ENCODE assay signal across 5 cellular contexts in the genomic region with DNA sequence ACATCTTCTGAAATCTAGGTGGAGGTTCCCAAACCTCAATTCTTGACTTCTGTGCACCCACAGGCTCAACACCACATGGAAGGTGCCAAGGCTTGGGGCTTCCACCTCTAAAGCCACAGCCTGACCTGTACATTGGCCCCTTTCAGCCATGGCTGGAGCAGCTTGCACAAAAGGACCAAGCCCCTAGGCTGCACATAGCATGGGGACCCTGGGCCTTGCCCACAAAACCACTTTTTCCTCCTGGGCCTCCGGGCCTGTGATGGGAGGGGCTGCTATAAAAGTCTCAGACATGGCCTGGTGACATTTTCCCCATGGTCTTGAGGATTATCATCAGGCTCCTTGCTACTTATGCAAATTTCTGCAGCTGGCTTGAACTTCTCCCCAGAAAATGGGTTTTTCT. TPM values are rescaled to one million over a fixed set of nuclear protein-coding genes. Genes with fewer than 3 reads are reported as not detected.
DNase-seq lines count a peak whose midpoint lies in the region; ATAC-seq, FAIRE-seq and TF ChIP-seq lines count a peak whose summit lies in the region.
"Not testable (repeated sequence)": the region's sequence is repeated elsewhere in the genome, so short reads cannot be mapped to it uniquely, and the experiment has no call there.

No MANE protein-coding gene starts in this region.

- H3K36me3 Mint-ChIP-seq in WTC11 (peaks cover 46% of the 10 kb centered on the region), endodermal cell (ENCODE audit: low read depth) (peaks cover 71% of the 10 kb centered on the region), osteocyte (ENCODE audit: unreplicated experiment) (peaks cover 23% of the 10 kb centered on the region)

- H3K4me1 ChIP-seq in A549; HEK293 (ENCODE audit: control insufficient read depth, insufficient read depth, low read length); endodermal cell (ENCODE audit: control insufficient read depth, insufficient read depth, low read length): not testable (repeated sequence)

- TF ChIP-seq POLR2A in A549 (IDR thresholded peaks at IDR 0.05; ENCODE audit: low read length): not testable (repeated sequence)

- not testable (repeated sequence) for DNase-seq in A549 (ENCODE audit: low read depth in 1 of 2, low spot score in 1 of 2); WTC11 (ENCODE audit: low spot score)
- DNase-seq in endodermal cell (peak; percentile 45), osteocyte (ENCODE audit: extremely low spot score, unreplicated experiment) (peak; percentile 69)

- H3K27me3 ChIP-seq in endodermal cell (ENCODE audit: control insufficient read depth, insufficient read depth, low read length, poor library complexity, severe bottlenecking): not testable (repeated sequence)

- CTCF ChIA-PET in A549 (lab: Yijun Ruan, JAX): interaction anchor here (0.7 kb wide), 1 partner anchor 62 kb away, joined by 3 read pairs; no protein-coding TSS in a partner anchor
- CTCF ChIA-PET in HEK293 (lab: Yijun Ruan, JAX); WTC11 (lab: Charles Lee): not testable (repeated sequence)

- not testable (repeated sequence) for H3K4me3 Mint-ChIP-seq in WTC11; endodermal cell; osteocyte (ENCODE audit: unreplicated experiment)

- H3K9me3 Mint-ChIP-seq in WTC11: peaks cover 30% of the 10 kb centered on the region
- H3K9me3 Mint-ChIP-seq in endodermal cell: peaks cover 35% of the 10 kb centered on the region
- not testable (repeated sequence) for H3K9me3 Mint-ChIP-seq in osteocyte (ENCODE audit: unreplicated experiment)

- not testable (repeated sequence) for TF ChIP-seq EP300 in A549 (IDR thresholded peaks at IDR 0.05)

- whole genome bisulfite sequencing in A549 (ENCODE audit: missing lambda C conversion rate): 90% methylated on average over 1 of the region's 1 CpG
- WGBS in endodermal cell (ENCODE audit: insufficient coverage in 1 of 2, insufficient read length in 1 of 2), 2 experiments: 88 to 89% methylated on average over 1 of the region's 1 CpG

- not testable (repeated sequence) for H3K4me3 ChIP-seq in A549; HEK293 (ENCODE audit: low read depth, low read length); endodermal cell (ENCODE audit: low read length)

- TF ChIP-seq RAD21 in A549 (conservative IDR thresholded peaks at IDR 0.05 in 1 of 2, IDR thresholded peaks at IDR 0.05 in 1 of 2): not testable (repeated sequence)

- not testable (repeated sequence) for H3K9ac ChIP-seq in endodermal cell (ENCODE audit: extremely low read depth, low read length, poor library complexity, severe bottlenecking)

- not testable (repeated sequence) for H3K27ac Mint-ChIP-seq in WTC11; endodermal cell; osteocyte (ENCODE audit: unreplicated experiment)

- H3K9me3 ChIP-seq in A549; HEK293 (ENCODE audit: control insufficient read depth, insufficient read depth, low read depth, low read length): not testable (repeated sequence)
- peaks cover 14% of the 10 kb centered on the region for H3K9me3 ChIP-seq in endodermal cell (ENCODE audit: control insufficient read depth, low read length)

- H3K4me2 ChIP-seq in A549: not testable (repeated sequence)

- not testable (repeated sequence) for ATAC-seq in A549, WTC11

- FAIRE-seq in A549 (lab: Jason Lieb, UNC): not testable (repeated sequence)

- not testable (repeated sequence) for H3K27me3 Mint-ChIP-seq in WTC11 (ENCODE audit: low read depth); endodermal cell (ENCODE audit: insufficient read depth); osteocyte (ENCODE audit: unreplicated experiment)

- H3K27ac ChIP-seq in A549; HEK293 (ENCODE audit: extremely low read depth, low read depth, low read length); endodermal cell (ENCODE audit: low read depth, low read length): not testable (repeated sequence)

- not testable (repeated sequence) for TF ChIP-seq CTCF in A549 (IDR thresholded peaks at IDR 0.05); HEK293 (tag by site-specific recombination; IDR thresholded peaks at IDR 0.05); WTC11 (IDR thresholded peaks at IDR 0.05); endodermal cell (conservative IDR thresholded peaks at IDR 0.05); osteocyte (IDR thresholded peaks at IDR 0.05)

- POLR2A ChIA-PET in A549 (lab: Yijun Ruan, JAX); HEK293 (lab: Yijun Ruan, JAX); WTC11 (lab: Charles Lee): not testable (repeated sequence)

- H3K36me3 ChIP-seq in HEK293 (ENCODE audit: control insufficient read depth in 2 of 2, insufficient read depth in 1 of 2, low read length in 2 of 2) (peaks cover 24 to 32% of the 10 kb centered on the region in 2 experiments), endodermal cell (ENCODE audit: control insufficient read depth, insufficient read depth, low read length) (peaks cover 27% of the 10 kb centered on the region)

- not testable (repeated sequence) for H3K4me1 Mint-ChIP-seq in WTC11; endodermal cell; osteocyte (ENCODE audit: unreplicated experiment)

TF ChIP-seq in A549, 52 proteins besides CTCF, POLR2A, EP300 and RAD21:
- peak; percentile 88 for TF ChIP-seq ZFP36 (IDR thresholded peaks at IDR 0.05; ENCODE audit: borderline replicate concordance, partially characterized antibody)

TF ChIP-seq in HEK293, 187 proteins besides CTCF, POLR2A, EP300 and RAD21:
- peak; percentile 31 for TF ChIP-seq SETDB1 (IDR thresholded peaks at IDR 0.05; ENCODE audit: insufficient read length, low read length)
- TF ChIP-seq ZNF585B (tag by site-specific recombination; IDR thresholded peaks at IDR 0.05): peak; percentile 94

TF ChIP-seq in WTC11, 78 proteins besides CTCF, POLR2A, EP300 and RAD21:
- TF ChIP-seq, protein P1, sequence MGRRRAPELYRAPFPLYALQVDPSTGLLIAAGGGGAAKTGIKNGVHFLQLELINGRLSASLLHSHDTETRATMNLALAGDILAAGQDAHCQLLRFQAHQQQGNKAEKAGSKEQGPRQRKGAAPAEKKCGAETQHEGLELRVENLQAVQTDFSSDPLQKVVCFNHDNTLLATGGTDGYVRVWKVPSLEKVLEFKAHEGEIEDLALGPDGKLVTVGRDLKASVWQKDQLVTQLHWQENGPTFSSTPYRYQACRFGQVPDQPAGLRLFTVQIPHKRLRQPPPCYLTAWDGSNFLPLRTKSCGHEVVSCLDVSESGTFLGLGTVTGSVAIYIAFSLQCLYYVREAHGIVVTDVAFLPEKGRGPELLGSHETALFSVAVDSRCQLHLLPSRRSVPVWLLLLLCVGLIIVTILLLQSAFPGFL (CRISPR knock-in tag; IDR thresholded peaks at IDR 0.05; ENCODE audit: borderline replicate concordance): 0 out of 2 replicates have a peak, but pooled peaks have one; percentile 37
TF ChIP-seq in WTC11: peak in this region for 1; not testable (repeated sequence) for 77.

RNA-seq across cellular contexts. Expression of a gene that starts 27.5 kb away (rescaled TPM):
- polyA plus RNA-seq in A549 (2011; rRNA removed) (48.1 and 67.8 TPM in 2 replicates), A549 (2017; fragmentation: RNase III; extraction: RNeasy Plus Mini Kit Qiagen cat#74134 plus additional on column Dnase treatment) (26.8 to 31.7 TPM (median 30.6 TPM) in 3 replicates)
- polyA plus RNA-seq in A549 (2012; cell fraction: cytosol; rRNA removed): 35.2 and 52.3 TPM in 2 replicates
- polyA plus RNA-seq in A549 (2012; cell fraction: nucleus; rRNA removed): 17.9 and 21.3 TPM in 2 replicates
- 9.7 and 15.5 TPM in 2 replicates for polyA minus RNA-seq in A549 (2011; rRNA and poly(A)+ RNA removed)
- total RNA-seq in WTC11 (2021) (27.1 to 34.9 TPM (median 31.8 TPM) in 3 replicates), endodermal cell (10 to 100 TPM; 35.2 to 41.7 TPM), osteocyte (13.2 and 14.9 TPM in 2 replicates)
- 31.8 TPM for polyA plus RNA-seq in endodermal cell (2013, experiment 1 of 2)
- polyA plus RNA-seq in endodermal cell (2013, experiment 2 of 2): 29.3 TPM

RNA-seq across cellular contexts. Expression of a gene that starts 28.5 kb away (rescaled TPM):
- polyA plus RNA-seq in A549 (2011; rRNA removed) (18.7 and 31.6 TPM in 2 replicates), A549 (2017; fragmentation: RNase III; extraction: RNeasy Plus Mini Kit Qiagen cat#74134 plus additional on column Dnase treatment) (14.7 to 16.4 TPM (median 15.7 TPM) in 3 replicates)
- polyA plus RNA-seq in A549 (2012; cell fraction: cytosol; rRNA removed): 3.7 and 3.8 TPM in 2 replicates
- 5.0 and 9.4 TPM in 2 replicates for polyA plus RNA-seq in A549 (2012; cell fraction: nucleus; rRNA removed)
- polyA minus RNA-seq in A549 (2011; rRNA and poly(A)+ RNA removed): 9.1 and 11.7 TPM in 2 replicates
- total RNA-seq in WTC11 (2021) (19.8 to 22.2 TPM (median 20.8 TPM) in 3 replicates), endodermal cell (10 to 100 TPM; 24.5 to 27.2 TPM), osteocyte (29.7 and 29.8 TPM in 2 replicates)
- polyA plus RNA-seq in endodermal cell (2013, experiment 1 of 2): 19.1 TPM
- polyA plus RNA-seq in endodermal cell (2013, experiment 2 of 2): 18.7 TPM

RNA-seq across cellular contexts. Expression of a gene that starts 33.4 kb away (rescaled TPM):
- polyA plus RNA-seq in A549 (2011; rRNA removed) (40.3 and 50.1 TPM in 2 replicates), A549 (2017; fragmentation: RNase III; extraction: RNeasy Plus Mini Kit Qiagen cat#74134 plus additional on column Dnase treatment) (108 to 124 TPM (median 117 TPM) in 3 replicates)
- 12.8 and 18.7 TPM in 2 replicates for polyA plus RNA-seq in A549 (2012; cell fraction: cytosol; rRNA removed)
- polyA plus RNA-seq in A549 (2012; cell fraction: nucleus; rRNA removed): 45.6 and 146 TPM in 2 replicates
- 21.7 and 24.8 TPM in 2 replicates for polyA minus RNA-seq in A549 (2011; rRNA and poly(A)+ RNA removed)
- total RNA-seq in WTC11 (2021) (135 to 156 TPM (median 135 TPM) in 3 replicates), endodermal cell (100 to 1,000 TPM; 122 to 148 TPM), osteocyte (53.0 and 66.1 TPM in 2 replicates)
- 110 TPM for polyA plus RNA-seq in endodermal cell (2013, experiment 1 of 2)
- polyA plus RNA-seq in endodermal cell (2013, experiment 2 of 2): 89.9 TPM

RNA-seq across cellular contexts. Expression of a gene that starts 38.6 kb away (rescaled TPM):
- 176 and 238 TPM in 2 replicates for polyA plus RNA-seq in A549 (2011; rRNA removed)
- 41.4 and 48.1 TPM in 2 replicates for polyA plus RNA-seq in A549 (2012; cell fraction: cytosol; rRNA removed)
- 29.6 and 42.0 TPM in 2 replicates for polyA plus RNA-seq in A549 (2012; cell fraction: nucleus; rRNA removed)
- polyA plus RNA-seq in A549 (2017; fragmentation: RNase III; extraction: RNeasy Plus Mini Kit Qiagen cat#74134 plus additional on column Dnase treatment): 90.2 to 105 TPM (median 96.4 TPM) in 3 replicates
- 200 and 215 TPM in 2 replicates for polyA minus RNA-seq in A549 (2011; rRNA and poly(A)+ RNA removed)
- total RNA-seq in WTC11 (2021): 56.0 to 62.9 TPM (median 56.4 TPM) in 3 replicates
- 10 to 100 TPM; 58.5 to 89.7 TPM for total RNA-seq in endodermal cell
- polyA plus RNA-seq in endodermal cell (2013, experiment 1 of 2): 54.0 TPM
- polyA plus RNA-seq in endodermal cell (2013, experiment 2 of 2): 52.2 TPM
- 159 and 169 TPM in 2 replicates for total RNA-seq in osteocyte
